ENCODE assay signal across 11 cellular contexts in the genomic region with DNA sequence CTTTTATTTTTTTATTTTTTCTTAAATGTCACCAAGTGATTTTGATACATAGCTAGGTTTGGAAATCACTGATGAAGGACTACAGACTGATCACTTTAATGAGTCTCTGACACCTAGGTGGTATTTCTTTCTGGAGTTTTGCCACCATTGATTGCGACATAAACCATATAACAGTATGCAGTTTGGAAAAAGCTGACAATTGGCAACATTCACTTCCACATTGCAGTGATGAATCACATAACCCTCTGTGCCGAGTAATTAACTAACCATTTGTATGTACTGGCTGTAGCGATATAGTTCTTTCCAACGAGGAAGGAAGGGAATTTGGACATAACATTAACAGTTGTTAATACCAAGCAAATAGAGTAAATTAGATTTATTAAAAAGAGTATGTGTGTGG.
DNase-seq lines count a peak whose midpoint lies in the region; ATAC-seq and TF ChIP-seq lines count a peak whose summit lies in the region.
"Had no signal": no experiment of that assay in that cellular context is flagged by ENCODE, and none has a peak within 500 bp of the region (broad histone marks: within the 10 kb centered on the region; RNA-seq: fewer than 3 reads in every experiment).

No MANE protein-coding gene starts in this region.

- no peaks in the 10 kb centered on the region for H3K27me3 Mint-ChIP-seq in activated CD8-positive, alpha-beta T cell treated with anti-CD3 and anti-CD28 coated beads, Interleukin-2, amount 10 ng/mL, durations not matched to agents 7 days and 5 days (ENCODE audit: low read depth)

- H3K27me3 ChIP-seq in osteoblast (ENCODE audit: insufficient read depth, low read length), result no peaks in the 10 kb centered on the region

- no peaks in the 10 kb centered on the region for H4K20me1 ChIP-seq in osteoblast (ENCODE audit: insufficient read depth, low read length)

- H3K4me3 ChIP-seq in epithelial cell of proximal tubule (ENCODE audit: low read depth, low read length) (no peak overlapping the region), osteoblast (ENCODE audit: insufficient read depth, low read length) (peak overlapping the region; percentile 61)
- H3K4me3 ChIP-seq: skin epidermis had no signal

- CTCF ChIA-PET in activated CD8-positive, alpha-beta T cell treated with anti-CD3 and anti-CD28 coated beads, Interleukin-2, amount 10 ng/mL, durations not matched to agents 7 days and 5 days (lab: Charles Lee), result interaction anchor here (1.3 kb wide), 1 partner anchor 8 kb away, joined by 4 read pairs; no protein-coding TSS in a partner anchor

- H3K9me3 ChIP-seq in osteoblast (ENCODE audit: low read depth, low read length), result no peaks in the 10 kb centered on the region

- peak overlapping the region; percentile 83 for H3K4me2 ChIP-seq in osteoblast (ENCODE audit: insufficient read depth, low read length)

- no peaks in the 10 kb centered on the region for H3K9me3 Mint-ChIP-seq in activated CD8-positive, alpha-beta T cell treated with anti-CD3 and anti-CD28 coated beads, Interleukin-2, amount 10 ng/mL, durations not matched to agents 7 days and 5 days (ENCODE audit: insufficient read depth)

- peaks cover 2% of the 10 kb centered on the region for H3K36me3 Mint-ChIP-seq in activated CD8-positive, alpha-beta T cell treated with anti-CD3 and anti-CD28 coated beads, Interleukin-2, amount 10 ng/mL, durations not matched to agents 7 days and 5 days (ENCODE audit: low read depth)

- no peak for TF ChIP-seq CTCF in epithelial cell of proximal tubule (conservative IDR thresholded peaks at IDR 0.05; ENCODE audit: low read depth, low read length)
- no peak for TF ChIP-seq CTCF in osteoblast (IDR thresholded peaks at IDR 0.05; ENCODE audit: extremely low read depth, low read depth, low read length)

- no peaks in the 10 kb centered on the region for H3K4me1 Mint-ChIP-seq in activated CD8-positive, alpha-beta T cell treated with anti-CD3 and anti-CD28 coated beads, Interleukin-2, amount 10 ng/mL, durations not matched to agents 7 days and 5 days (ENCODE audit: low read depth)

- H3K4me1 ChIP-seq in osteoblast (ENCODE audit: insufficient read depth, low read length), result peaks cover 12% of the 10 kb centered on the region

- POLR2A ChIA-PET in activated CD8-positive, alpha-beta T cell treated with anti-CD3 and anti-CD28 coated beads, Interleukin-2, amount 10 ng/mL, durations not matched to agents 7 days and 5 days (lab: Charles Lee), result no interaction called here

- H2AFZ ChIP-seq in osteoblast (ENCODE audit: low read length), result peak overlapping the region; percentile 81

- H3K27ac ChIP-seq in osteoblast (ENCODE audit: low read depth, low read length), result peak overlapping the region; percentile 40
- H3K27ac ChIP-seq: skin epidermis, VCaP had no signal

- ATAC-seq in GM18519 (IDR thresholded peaks at IDR 0.05; ENCODE audit: low FRiP score, unreplicated experiment) (no peak), GM19452 (IDR thresholded peaks at IDR 0.05; ENCODE audit: unreplicated experiment) (no peak)
- no peak for ATAC-seq in activated CD8-positive, alpha-beta T cell treated with anti-CD3 and anti-CD28 coated beads, Interleukin-2, amount 10 ng/mL, durations not matched to agents 7 days and 5 days

- DNase-seq in ELR (ENCODE audit: low read depth) (peak; percentile 39), NOMO-1 treated with DMSO at 0.1 percent for 48 hours (lab: John Stamatoyannopoulos, UW; ENCODE audit: unreplicated experiment) (peak; percentile 92), epithelial cell of proximal tubule (ENCODE audit: low read depth) (peak; percentile 62), osteoblast (ENCODE audit: insufficient read length, low spot score, missing footprints) (peak; percentile 45), cortex of kidney (lab: John Stamatoyannopoulos, UW) (no peak)
- DNase-seq in activated CD8-positive, alpha-beta T cell treated with anti-CD3 and anti-CD28 coated beads, Interleukin-2, amount 10 ng/mL, durations not matched to agents 7 days and 5 days, result no peak
- DNase-seq: NCI-H1105 had no signal

- no peaks in the 10 kb centered on the region for H3K36me3 ChIP-seq in osteoblast (ENCODE audit: insufficient read depth, low read length)

- H3K79me2 ChIP-seq in osteoblast (ENCODE audit: insufficient read depth, low read length), result no peaks in the 10 kb centered on the region

- no peak overlapping the region for H3K27ac Mint-ChIP-seq in activated CD8-positive, alpha-beta T cell treated with anti-CD3 and anti-CD28 coated beads, Interleukin-2, amount 10 ng/mL, durations not matched to agents 7 days and 5 days

- no peak overlapping the region for H3K4me3 Mint-ChIP-seq in activated CD8-positive, alpha-beta T cell treated with anti-CD3 and anti-CD28 coated beads, Interleukin-2, amount 10 ng/mL, durations not matched to agents 7 days and 5 days

Comparison
In these comparisons a context has a peak if more than half of its experiments do, and no peak if none do; other contexts are left out.
1. DNase-seq: peak in ELR (single experiment), NOMO-1 treated with DMSO at 0.1 percent for 48 hours (single experiment), epithelial cell of proximal tubule (single experiment) and osteoblast (single experiment); none in cortex of kidney (single experiment) and activated CD8-positive, alpha-beta T cell treated with anti-CD3 and anti-CD28 coated beads, Interleukin-2, amount 10 ng/mL, durations not matched to agents 7 days and 5 days (single experiment).